ENCODE assay signal across 1 cellular context in genomic region chr5:140764177-140765020, GRCh38.
TF ChIP-seq lines count a peak whose summit lies in the region.

No MANE protein-coding gene starts in this region.

TF ChIP-seq in H1, 55 proteins besides CTCF, POLR2A, EP300 and RAD21:
- no peak for TF ChIP-seq CHD1 (IDR thresholded peaks at IDR 0.05; ENCODE audit: low read depth, low read length)
- TF ChIP-seq ZNF274 (IDR thresholded peaks at IDR 0.05; ENCODE audit: borderline replicate concordance, extremely low read depth, low read length), result peak; percentile 93
- TF ChIP-seq CREB1 (IDR thresholded peaks at IDR 0.05), result no peak
